ENCODE assay signal across 27 cellular contexts in the genomic region with DNA sequence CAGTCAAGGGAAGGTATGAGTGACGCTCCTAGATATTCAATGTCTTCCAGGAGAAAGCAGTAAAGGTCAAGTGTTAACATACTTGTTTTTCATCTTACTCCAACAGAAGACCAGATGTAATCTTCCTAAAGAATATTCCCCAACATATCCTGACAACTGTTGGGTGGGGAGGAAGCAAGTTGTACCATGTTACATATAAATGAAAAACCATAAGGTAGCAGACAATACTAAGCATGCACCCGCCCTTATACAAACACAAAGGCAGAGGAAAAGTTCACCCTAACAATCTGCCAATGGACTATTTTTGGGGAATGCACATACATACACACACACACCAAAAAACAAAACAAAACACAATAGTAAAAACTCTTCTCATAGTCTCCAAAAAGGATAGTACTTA.
"Had no signal": no experiment of that assay in that cellular context is flagged by ENCODE, and none has a peak within 500 bp of the region (broad histone marks: within the 10 kb centered on the region; RNA-seq: fewer than 3 reads in every experiment).

No MANE protein-coding gene starts in this region.

- H3K27ac ChIP-seq: foreskin keratinocyte, psoas muscle, suprapubic skin, transverse colon, upper lobe of right lung, uterus had no signal

- H3K9me3 ChIP-seq: esophagus muscularis mucosa, gastroesophageal sphincter, ovary, psoas muscle, right lobe of liver, suprapubic skin, transverse colon, upper lobe of right lung, uterus had no signal

- H3K4me3 Mint-ChIP-seq: immature natural killer cell; naive thymus-derived CD4-positive, alpha-beta T cell; nephron progenitor cell; stimulated activated naive B cell treated with anti-CD40 and anti-IgM and Interleukin-4, amounts not matched to agents 10 μg/mL and 1 μg/mL and 100 μg/mL, for 72 hours; stimulated activated naive CD8-positive, alpha-beta T cell treated with anti-CD3 and anti-CD28 coated beads, Interleukin-15, Interleukin-2, amounts not matched to agents 100 ng/mL and 50 ng/mL, for 24 hours had no signal

- H3K9me3 Mint-ChIP-seq: immature natural killer cell; stimulated activated naive CD8-positive, alpha-beta T cell treated with anti-CD3 and anti-CD28 coated beads, Interleukin-15, Interleukin-2, amounts not matched to agents 100 ng/mL and 50 ng/mL, for 24 hours had no signal

- H3K4me3 ChIP-seq: dorsolateral prefrontal cortex, esophagus muscularis mucosa, gastroesophageal sphincter, ovary, psoas muscle, right lobe of liver, suprapubic skin, transverse colon, upper lobe of right lung, uterus had no signal

- DNase-seq: dorsolateral prefrontal cortex; effector CD4-positive, alpha-beta T cell; foreskin keratinocyte; hypothalamus; immature natural killer cell; islet precursor cell; kidney glomerular epithelial cell; mesenchymal stem cell; midbrain; naive thymus-derived CD4-positive, alpha-beta T cell; nephron progenitor cell; occipital lobe; ovary; posterior cingulate gyrus; psoas muscle; right lobe of liver; small intestine; stimulated activated CD4-positive, alpha-beta T cell treated with anti-CD3 and anti-CD28 coated beads, Interleukin-15, amount 100 ng/mL, for 24 hours; stimulated activated CD4-positive, alpha-beta T cell treated with anti-CD3 and anti-CD28 coated beads, Interleukin-2, amount 100 ng/mL, for 48 hours; stimulated activated naive B cell treated with anti-CD40 and anti-IgM and Interleukin-4, amounts not matched to agents 10 μg/mL and 1 μg/mL and 100 μg/mL, for 72 hours; transverse colon; upper lobe of right lung; uterus had no signal

- H3K27ac Mint-ChIP-seq: nephron progenitor cell; stimulated activated naive B cell treated with anti-CD40 and anti-IgM and Interleukin-4, amounts not matched to agents 10 μg/mL and 1 μg/mL and 100 μg/mL, for 72 hours; stimulated activated naive CD8-positive, alpha-beta T cell treated with anti-CD3 and anti-CD28 coated beads, Interleukin-15, Interleukin-2, amounts not matched to agents 100 ng/mL and 50 ng/mL, for 24 hours had no signal

- H3K4me1 Mint-ChIP-seq: immature natural killer cell; naive thymus-derived CD4-positive, alpha-beta T cell; nephron progenitor cell; stimulated activated naive B cell treated with anti-CD40 and anti-IgM and Interleukin-4, amounts not matched to agents 10 μg/mL and 1 μg/mL and 100 μg/mL, for 72 hours had no signal

- H3K27me3 Mint-ChIP-seq: naive thymus-derived CD4-positive, alpha-beta T cell; stimulated activated naive B cell treated with anti-CD40 and anti-IgM and Interleukin-4, amounts not matched to agents 10 μg/mL and 1 μg/mL and 100 μg/mL, for 72 hours; stimulated activated naive CD8-positive, alpha-beta T cell treated with anti-CD3 and anti-CD28 coated beads, Interleukin-15, Interleukin-2, amounts not matched to agents 100 ng/mL and 50 ng/mL, for 24 hours had no signal

- H3K36me3 ChIP-seq: ovary, right lobe of liver, transverse colon, uterus had no signal

- H3K27me3 ChIP-seq: dorsolateral prefrontal cortex, esophagus muscularis mucosa, foreskin keratinocyte, gastroesophageal sphincter, ovary, right lobe of liver, suprapubic skin, transverse colon, upper lobe of right lung, uterus had no signal

- ATAC-seq: foreskin keratinocyte; gastroesophageal sphincter; naive thymus-derived CD4-positive, alpha-beta T cell; psoas muscle; right lobe of liver; stimulated activated naive B cell treated with anti-CD40 and anti-IgM and Interleukin-4, amounts not matched to agents 10 μg/mL and 1 μg/mL and 100 μg/mL, for 72 hours; upper lobe of right lung had no signal

- H3K4me1 ChIP-seq: foreskin keratinocyte, psoas muscle, transverse colon, uterus had no signal
